8 cellular contexts compared by ENCODE assay signal in the genomic region with DNA sequence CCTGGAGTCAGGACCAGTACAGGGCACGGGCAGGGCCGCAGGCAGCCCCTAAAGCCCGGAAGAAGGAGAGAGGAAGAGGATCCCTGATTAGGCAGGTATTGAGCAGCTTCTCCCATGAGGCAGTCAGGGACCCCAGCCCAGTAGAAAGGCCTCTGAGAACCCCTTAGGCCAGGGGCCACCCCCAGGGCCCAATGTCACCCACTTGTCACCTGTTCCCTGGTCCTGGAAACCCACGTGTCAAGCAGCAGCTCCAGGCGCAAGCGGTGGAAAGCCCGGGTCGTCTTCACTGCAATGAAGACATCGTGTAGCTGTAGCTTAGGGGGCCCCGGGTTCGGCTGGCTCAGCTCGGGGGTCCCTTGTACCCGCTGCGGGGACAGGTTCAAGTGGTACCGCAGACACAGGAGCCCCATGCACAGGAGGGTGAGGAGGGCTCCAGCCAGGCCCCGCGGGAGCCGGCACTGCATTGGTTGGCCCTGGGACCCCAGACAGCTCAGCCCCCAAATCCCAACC. TPM values are rescaled to one million over a fixed set of nuclear protein-coding genes. Genes with fewer than 3 reads are reported as not detected.
DNase-seq lines count a peak whose midpoint lies in the region; ATAC-seq and TF ChIP-seq lines count a peak whose summit lies in the region.

No MANE protein-coding gene starts in this region.

- no peaks in the 10 kb centered on the region for H3K27me3 Mint-ChIP-seq in IgD-negative memory B cell

- peak overlapping the region; percentile 95 to 100 (median 98) for H3K4me3 Mint-ChIP-seq in IgD-negative memory B cell

- peaks cover 32 to 41% of the 10 kb centered on the region in 2 experiments for H3K4me1 ChIP-seq in neutrophil (ENCODE audit: control insufficient read depth in 1 of 2, insufficient read depth in 1 of 2, low read depth in 1 of 2, low read length in 1 of 2)

- no peaks in the 10 kb centered on the region for H3K36me3 ChIP-seq in neutrophil

- H3K4me1 Mint-ChIP-seq in IgD-negative memory B cell, result peaks cover 30 to 34% (median 31%) of the 10 kb centered on the region in 3 donors

- peak overlapping the region; percentile 96 for H3K27ac ChIP-seq in neutrophil

- no peaks in the 10 kb centered on the region for H3K9me3 Mint-ChIP-seq in IgD-negative memory B cell

- peak overlapping the region; percentile 88 to 89 for H3K4me3 ChIP-seq in neutrophil (ENCODE audit: low read depth in 1 of 2, low read length in 1 of 2)

- no peaks in the 10 kb centered on the region for H3K27me3 ChIP-seq in neutrophil

- H3K36me3 Mint-ChIP-seq in IgD-negative memory B cell, result peaks cover 4% of the 10 kb centered on the region

- DNase-seq in activated naive CD4-positive, alpha-beta T cell treated with anti-CD3 and anti-CD28 coated beads, Interleukin-2, amount 50 U/mL, for 16 hours, result peak; percentile 32
- DNase-seq in NCI-H2029 (lab: John Stamatoyannopoulos, UW) (no peak), DMS 273 (lab: John Stamatoyannopoulos, UW; ENCODE audit: unreplicated experiment) (no peak), GM19240 (ENCODE audit: insufficient read length, low spot score) (no peak), NCI-H1930 (lab: John Stamatoyannopoulos, UW) (no peak)

- no peak for TF ChIP-seq CTCF in neutrophil (IDR thresholded peaks at IDR 0.05)

- H3K27ac Mint-ChIP-seq in IgD-negative memory B cell, result peak overlapping the region; percentile 97 to 100 (median 99)

- peak; percentile 1 for ATAC-seq in GM19023 (IDR thresholded peaks at IDR 0.05; ENCODE audit: unreplicated experiment)

- H3K9me3 ChIP-seq in neutrophil, result no peaks in the 10 kb centered on the region

RNA-seq across cellular contexts. Expression of a gene that starts 0.4 kb away (rescaled TPM):
- 212 TPM for polyA plus RNA-seq in IgD-negative memory B cell

RNA-seq across cellular contexts. Expression of a gene that starts 33.4 kb away (rescaled TPM):
- not detected for polyA plus RNA-seq in IgD-negative memory B cell

RNA-seq across cellular contexts. Expression of a gene that starts 58.5 kb away (rescaled TPM):
- not detected for polyA plus RNA-seq in IgD-negative memory B cell
